In genomic region chr17:78249836-78250806, GRCh38 we compare ENCODE assay signal across 1 cellular context.
TF ChIP-seq lines count a peak whose summit lies in the region.

No MANE protein-coding gene starts in this region.

TF ChIP-seq in GM23338, 12 proteins besides CTCF, POLR2A, EP300 and RAD21 (continued from another document):
- TF ChIP-seq REST (IDR thresholded peaks at IDR 0.05; ENCODE audit: unreplicated experiment) (no peak), ZNF114 (CRISPR knock-in tag; IDR thresholded peaks at IDR 0.05) (no peak), EZH2phosphoT487 (IDR thresholded peaks at IDR 0.05; ENCODE audit: unreplicated experiment) (no peak), CREB1 (CRISPR knock-in tag; IDR thresholded peaks at IDR 0.05; ENCODE audit: low read depth) (no peak), JUNB (IDR thresholded peaks at IDR 0.05; ENCODE audit: unreplicated experiment) (no peak), NANOG (IDR thresholded peaks at IDR 0.05; ENCODE audit: borderline replicate concordance) (no peak), EZH2 (IDR thresholded peaks at IDR 0.05; ENCODE audit: low read depth, unreplicated experiment) (no peak), ETS1 (IDR thresholded peaks at IDR 0.05) (no peak), STAT1 (IDR thresholded peaks at IDR 0.05; ENCODE audit: unreplicated experiment) (no peak)
